ENCODE assay signal across 8 cellular contexts in the genomic region with DNA sequence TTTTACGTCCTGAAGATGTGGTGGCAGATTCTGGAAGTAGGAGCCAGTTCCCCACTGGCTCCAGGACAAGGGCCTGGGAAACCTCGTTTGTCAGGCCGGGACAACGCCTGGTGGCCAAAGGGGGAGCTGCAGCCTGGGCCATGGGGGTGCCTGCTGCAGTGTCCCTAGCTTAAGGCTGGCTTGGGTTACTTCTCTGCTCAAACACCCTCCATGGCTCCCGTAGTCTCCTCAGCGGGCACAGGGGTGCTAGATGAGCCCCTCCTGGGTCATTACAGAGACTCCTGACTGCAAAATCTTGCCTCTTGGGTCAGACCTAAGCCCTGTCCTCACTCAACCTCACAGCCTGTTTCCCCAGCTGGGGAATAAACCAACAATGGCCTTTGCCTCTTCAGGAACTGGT. TPM values are rescaled to one million over a fixed set of nuclear protein-coding genes. Genes with fewer than 3 reads are reported as not detected.
DNase-seq lines count a peak whose midpoint lies in the region; ATAC-seq, FAIRE-seq and TF ChIP-seq lines count a peak whose summit lies in the region.

No MANE protein-coding gene starts in this region.

- H3K27me3 ChIP-seq in hepatocyte: no peaks in the 10 kb centered on the region

- TF ChIP-seq EP300 in A549 (IDR thresholded peaks at IDR 0.05): no peak

- no peak overlapping the region for H3K4me3 ChIP-seq in A549
- H3K4me3 ChIP-seq in hepatocyte: no peak overlapping the region

- WGBS in A549 (ENCODE audit: missing lambda C conversion rate): 7% methylated on average over 2 of the region's 6 CpGs
- WGBS in hepatocyte (ENCODE audit: low lambda C conversion rate, missing lambda C conversion rate): 68% methylated on average over 5 of the region's 6 CpGs

- H3K4me2 ChIP-seq in A549 (no peak overlapping the region), hepatocyte (no peak overlapping the region)

- ATAC-seq in A549 (peak; percentile 81 to 88), T-helper 17 cell (peak; percentile 47), omental fat pad (ENCODE audit: low FRiP score) (no peak), HG02938 (IDR thresholded peaks at IDR 0.05; ENCODE audit: unreplicated experiment) (no peak), GM21529 (IDR thresholded peaks at IDR 0.05; ENCODE audit: unreplicated experiment) (no peak)

- H3K4me1 ChIP-seq in A549: no peaks in the 10 kb centered on the region
- peaks cover 7% of the 10 kb centered on the region for H3K4me1 ChIP-seq in hepatocyte (ENCODE audit: insufficient read depth)

- TF ChIP-seq POLR2A in A549 (IDR thresholded peaks at IDR 0.05; ENCODE audit: low read length): no peak

- no peaks in the 10 kb centered on the region for H3K36me3 ChIP-seq in hepatocyte (replicated peaks; ENCODE audit: insufficient read depth, low read depth)

- H3K4me1 Mint-ChIP-seq in T-helper 17 cell: peaks cover 3% of the 10 kb centered on the region

- no peaks in the 10 kb centered on the region for H3K36me3 Mint-ChIP-seq in T-helper 17 cell (ENCODE audit: low read depth)

- no peak overlapping the region for H2AFZ ChIP-seq in hepatocyte

- CTCF ChIA-PET in A549 (lab: Yijun Ruan, JAX): interaction anchor here (0.7 to 12.3 kb wide), 10 partner anchors 12 to 91 kb away, joined by 3 to 79 read pairs (median 5); partner anchors contain the start of genes GMIP and YJEFN3

- POLR2A ChIA-PET in A549 (lab: Yijun Ruan, JAX): no interaction called here

- H4K20me1 ChIP-seq in hepatocyte (ENCODE audit: insufficient read depth, poor library complexity, severe bottlenecking): no peaks in the 10 kb centered on the region

- no peak for FAIRE-seq in A549 (lab: Jason Lieb, UNC)

- H3K9me3 ChIP-seq in A549 (no peaks in the 10 kb centered on the region), T-helper 17 cell (ENCODE audit: control insufficient read depth, low read length, poor library complexity, severe bottlenecking) (no peaks in the 10 kb centered on the region), hepatocyte (ENCODE audit: low read depth) (no peaks in the 10 kb centered on the region)

- no peak; a peak in 1 of 5 replicates for TF ChIP-seq RAD21 in A549 (conservative IDR thresholded peaks at IDR 0.05 in 1 of 2, IDR thresholded peaks at IDR 0.05 in 1 of 2)

- DNase-seq in A549 (ENCODE audit: low read depth in 1 of 2, low spot score in 1 of 2): peak; percentile 47 to 58
- peak in 1 of 3 donors; percentile 30 for DNase-seq in T-helper 17 cell
- peak; percentile 49 for DNase-seq in hepatocyte (ENCODE audit: low spot score)
- no peak for DNase-seq in omental fat pad (ENCODE audit: low spot score)
- no peak for DNase-seq in NCI-H1092 treated with DMSO at 0.1 percent for 48 hours (lab: John Stamatoyannopoulos, UW)

- no peaks in the 10 kb centered on the region for H3K9me2 ChIP-seq in hepatocyte (replicated peaks; ENCODE audit: insufficient read depth)

- no peak overlapping the region for H3K4me3 Mint-ChIP-seq in T-helper 17 cell

- H3K27me3 Mint-ChIP-seq in T-helper 17 cell: no peaks in the 10 kb centered on the region

- TF ChIP-seq CTCF in A549 (IDR thresholded peaks at IDR 0.05) (no peak), GM12872 (IDR thresholded peaks at IDR 0.05; ENCODE audit: insufficient read depth, low read depth, low read length) (peak; percentile 83), hepatocyte (IDR thresholded peaks at IDR 0.05; ENCODE audit: poor library complexity) (peak; percentile 46), omental fat pad (IDR thresholded peaks at IDR 0.05) (no peak)

- H3K79me2 ChIP-seq in hepatocyte: no peaks in the 10 kb centered on the region

- H3K27ac Mint-ChIP-seq in T-helper 17 cell: no peak overlapping the region

- H3K27ac ChIP-seq in A549 (no peak overlapping the region), hepatocyte (no peak overlapping the region)

TF ChIP-seq in A549, 52 proteins besides CTCF, POLR2A, EP300 and RAD21:
- TF ChIP-seq ZFP36 (IDR thresholded peaks at IDR 0.05; ENCODE audit: borderline replicate concordance, partially characterized antibody) (peak; percentile 66), HOXB5 (CRISPR knock-in tag; IDR thresholded peaks at IDR 0.05) (no peak)
TF ChIP-seq in A549: peak in this region for 1.

RNA-seq across cellular contexts. Expression of gene CILP2, which starts 14.7 kb away (rescaled TPM):
- 0.15 and 0.17 TPM in 2 replicates for polyA plus RNA-seq in A549 (2011; rRNA removed)
- 0.15 and 0.22 TPM in 2 replicates for polyA plus RNA-seq in A549 (2012; cell fraction: cytosol; rRNA removed)
- 1.6 and 1.9 TPM in 2 replicates for polyA plus RNA-seq in A549 (2012; cell fraction: nucleus; rRNA removed)
- polyA plus RNA-seq in A549 (2017; fragmentation: RNase III; extraction: RNeasy Plus Mini Kit Qiagen cat#74134 plus additional on column Dnase treatment): 0.15 to 0.17 TPM (median 0.17 TPM) in 3 replicates
- polyA minus RNA-seq in A549 (2011; rRNA and poly(A)+ RNA removed): 0.05 TPM in 1 of 2 replicates, not detected in the other
- total RNA-seq in T-helper 17 cell: under 1 TPM; 0.73 to 0.99 TPM
- 5.4 and 5.7 TPM in 2 replicates for total RNA-seq in hepatocyte
- 16.5 and 22.5 TPM in 2 replicates for polyA plus RNA-seq in hepatocyte
- 1 to 10 TPM in 1 of 4 donors, under 1 TPM in 3; 0.28 to 2.2 (median 0.38) TPM for total RNA-seq in omental fat pad

RNA-seq across cellular contexts. Expression of gene YJEFN3, which starts 24.1 kb away (rescaled TPM):
- polyA plus RNA-seq in A549 (2011; rRNA removed) (2.3 and 3.2 TPM in 2 replicates), A549 (2017; fragmentation: RNase III; extraction: RNeasy Plus Mini Kit Qiagen cat#74134 plus additional on column Dnase treatment) (7.2 to 8.4 TPM (median 7.5 TPM) in 3 replicates), hepatocyte (12.5 and 14.0 TPM in 2 replicates)
- polyA plus RNA-seq in A549 (2012; cell fraction: cytosol; rRNA removed): 4.6 and 5.2 TPM in 2 replicates
- polyA plus RNA-seq in A549 (2012; cell fraction: nucleus; rRNA removed): 75.3 and 89.7 TPM in 2 replicates
- polyA minus RNA-seq in A549 (2011; rRNA and poly(A)+ RNA removed): 1.3 and 1.5 TPM in 2 replicates
- total RNA-seq in T-helper 17 cell (1 to 10 TPM; 3.0 to 6.1 TPM), hepatocyte (0.72 and 3.0 TPM in 2 replicates), omental fat pad (1 to 10 TPM in 1 of 4 donors, under 1 TPM in 3; 0.75 to 1.1 (median 0.90) TPM)

RNA-seq across cellular contexts. Expression of gene NDUFA13, which starts 36.8 kb away (rescaled TPM):
- polyA plus RNA-seq in A549 (2011; rRNA removed) (147 and 197 TPM in 2 replicates), A549 (2017; fragmentation: RNase III; extraction: RNeasy Plus Mini Kit Qiagen cat#74134 plus additional on column Dnase treatment) (246 to 271 TPM (median 253 TPM) in 3 replicates), hepatocyte (598 and 615 TPM in 2 replicates)
- 533 and 707 TPM in 2 replicates for polyA plus RNA-seq in A549 (2012; cell fraction: cytosol; rRNA removed)
- polyA plus RNA-seq in A549 (2012; cell fraction: nucleus; rRNA removed): 251 and 317 TPM in 2 replicates
- 53.8 and 55.4 TPM in 2 replicates for polyA minus RNA-seq in A549 (2011; rRNA and poly(A)+ RNA removed)
- total RNA-seq in T-helper 17 cell (100 to 1,000 TPM; 175 to 195 TPM), hepatocyte (46.3 and 80.4 TPM in 2 replicates), omental fat pad (10 to 100 TPM; 57.4 to 97.2 (median 63.9) TPM)

RNA-seq across cellular contexts. Expression of gene TSSK6, which starts 37.5 kb away (rescaled TPM):
- polyA plus RNA-seq in A549 (2011; rRNA removed) (1.8 and 2.1 TPM in 2 replicates), A549 (2017; fragmentation: RNase III; extraction: RNeasy Plus Mini Kit Qiagen cat#74134 plus additional on column Dnase treatment) (0.89 to 1.4 TPM (median 1.1 TPM) in 3 replicates), hepatocyte (1.3 TPM in 1 of 2 replicates, not detected in the other)
- polyA plus RNA-seq in A549 (2012; cell fraction: cytosol; rRNA removed): 2.2 and 3.2 TPM in 2 replicates
- 4.0 and 6.2 TPM in 2 replicates for polyA plus RNA-seq in A549 (2012; cell fraction: nucleus; rRNA removed)
- 0.45 and 1.5 TPM in 2 replicates for polyA minus RNA-seq in A549 (2011; rRNA and poly(A)+ RNA removed)
- total RNA-seq in T-helper 17 cell (1 to 10 TPM; 3.8 to 3.9 TPM), hepatocyte (0.87 and 1.1 TPM in 2 replicates), omental fat pad (1 to 10 TPM in 2 of 4 donors, under 1 TPM in 1, not detected in 1; 0.75 to 3.6 (median 1.3) TPM)

Comparison
In these comparisons a context has a peak if more than half of its experiments do, and no peak if none do; other contexts are left out.
1. ATAC-seq: peak in A549 (2 of 2) and T-helper 17 cell (single experiment); none in omental fat pad (single experiment), HG02938 (single experiment) and GM21529 (single experiment).
2. DNase-seq: peak in A549 (2 of 2) and hepatocyte (single experiment); none in omental fat pad (single experiment) and NCI-H1092 treated with DMSO at 0.1 percent for 48 hours (single experiment).
3. CTCF ChIP-seq: peak in GM12872 (single experiment) and hepatocyte (single experiment); none in A549 (single experiment) and omental fat pad (0 of 3).